Comparison of ENCODE assay signal across 11 cellular contexts in the genomic region with DNA sequence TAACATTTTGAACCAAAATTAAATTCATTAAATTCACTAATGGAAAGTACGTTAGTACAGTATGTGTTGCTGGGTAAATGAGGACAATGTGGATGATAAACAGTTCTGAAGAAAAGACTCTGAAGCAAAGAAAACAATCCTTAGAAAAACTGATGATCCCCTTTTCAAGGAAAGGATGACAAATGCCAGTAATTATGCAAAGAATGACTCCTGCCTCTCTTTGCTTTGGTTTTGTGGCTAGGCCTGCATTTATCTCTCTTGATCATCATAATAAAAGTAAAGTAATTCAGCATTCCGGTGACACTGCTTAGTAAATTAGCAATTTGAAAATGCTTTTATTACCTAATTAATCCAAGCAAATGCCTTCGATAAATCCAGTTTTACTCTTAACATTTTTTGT.
A peak's percentile ranks its signal among the peaks of the same experiment; 100 is the strongest.
DNase-seq lines count a peak whose midpoint lies in the region; ATAC-seq and TF ChIP-seq lines count a peak whose summit lies in the region.
"Had no signal": no experiment of that assay in that cellular context is flagged by ENCODE, and none has a peak within 500 bp of the region (broad histone marks: within the 10 kb centered on the region; RNA-seq: fewer than 3 reads in every experiment).

No MANE protein-coding gene starts in this region.

- H3K36me3 ChIP-seq in breast epithelium (no peaks in the 10 kb centered on the region), ascending aorta (no peaks in the 10 kb centered on the region), esophagus squamous epithelium (no peaks in the 10 kb centered on the region)

- intact Hi-C loops in MCF 10A (cut with micrococcal nuclease), result loop anchor here (5.0 to 10.0 kb wide), 3 partner anchors 312 to 474 kb away; no protein-coding TSS in a partner anchor
- intact Hi-C loops in breast epithelium (cut with DNase I; ENCODE audit: low total_unique reads), result no loop called here
- intact Hi-C loops in ascending aorta (cut with DNase I), result loop anchor here (10.0 kb wide), 1 partner anchor 528 kb away; no protein-coding TSS in a partner anchor
- intact Hi-C loops in esophagus squamous epithelium (cut with DNase I), result no loop called here

- POLR2A ChIA-PET in MCF 10A (lab: Yijun Ruan, JAX), result interaction anchor here (0.7 to 3.0 kb wide), 3 partner anchors 83 to 597 kb away, joined by 3 to 25 read pairs (median 3); no protein-coding TSS in a partner anchor

- no peaks in the 10 kb centered on the region for H3K4me1 Mint-ChIP-seq in MCF 10A (ENCODE audit: insufficient read depth, unreplicated experiment)
- H3K4me1 Mint-ChIP-seq in stimulated activated effector memory CD8-positive, alpha-beta T cell treated with anti-CD3 and anti-CD28 coated beads, Interleukin-12 subunit alpha, Interleukin-12 subunit beta, amount 100 ng/mL, for 72 hours, result peaks cover 16% of the 10 kb centered on the region

- DNase-seq in MCF 10A (ENCODE audit: unreplicated experiment) (no peak), breast epithelium (ENCODE audit: low spot score in 2 of 2) (no peak), RPMI7951 (ENCODE audit: low read depth) (peak; percentile 56), fibroblast of mammary gland (ENCODE audit: low read depth) (peak; percentile 22), ascending aorta (ENCODE audit: low spot score in 2 of 2) (no peak), esophagus squamous epithelium (lab: John Stamatoyannopoulos, UW) (no peak)
- DNase-seq in stimulated activated effector memory CD8-positive, alpha-beta T cell treated with anti-CD3 and anti-CD28 coated beads, Interleukin-12 subunit alpha, Interleukin-12 subunit beta, amount 100 ng/mL, for 72 hours (ENCODE audit: low spot score in 2 of 2), result no peak
- no peak for DNase-seq in stimulated activated CD4-positive, alpha-beta T cell treated with anti-CD3 and anti-CD28 coated beads, Interleukin-4, amount 100 ng/mL, for 1 hour
- DNase-seq: SHP77 treated with DMSO at 0.1 percent for 48 hours; stimulated activated naive CD4-positive, alpha-beta T cell had no signal

- H3K27ac ChIP-seq in breast epithelium (no peak overlapping the region), ascending aorta (no peak overlapping the region), esophagus squamous epithelium (peak overlapping the region in 2 of 4 donors; percentile 86 to 92)
- H3K27ac ChIP-seq: parathyroid adenoma had no signal

- peaks cover 33% of the 10 kb centered on the region for H3K27me3 Mint-ChIP-seq in MCF 10A (ENCODE audit: insufficient read depth, unreplicated experiment)

- peaks cover 0 to 50% of the 10 kb centered on the region in 2 donors for H3K27me3 ChIP-seq in breast epithelium
- no peaks in the 10 kb centered on the region for H3K27me3 ChIP-seq in ascending aorta
- H3K27me3 ChIP-seq in esophagus squamous epithelium, result no peaks in the 10 kb centered on the region

- WGBS in esophagus squamous epithelium, 2 donors, result 21 to 37% methylated on average over 3 of the region's 3 CpGs

- no peaks in the 10 kb centered on the region for H3K9me3 Mint-ChIP-seq in MCF 10A (ENCODE audit: unreplicated experiment)
- H3K9me3 Mint-ChIP-seq in stimulated activated effector memory CD8-positive, alpha-beta T cell treated with anti-CD3 and anti-CD28 coated beads, Interleukin-12 subunit alpha, Interleukin-12 subunit beta, amount 100 ng/mL, for 72 hours, result no peaks in the 10 kb centered on the region

- H3K4me1 ChIP-seq in breast epithelium (no peaks in the 10 kb centered on the region), ascending aorta (no peaks in the 10 kb centered on the region), esophagus squamous epithelium (peaks cover 0 to 18% (median 0%) of the 10 kb centered on the region in 3 donors)
- H3K4me1 ChIP-seq: parathyroid adenoma had no signal

- TF ChIP-seq POLR2A in breast epithelium (IDR thresholded peaks at IDR 0.05) (no peak), esophagus squamous epithelium (IDR thresholded peaks at IDR 0.05) (no peak)

- BruUV-seq in MCF 10A (replicated peaks; lab: Mats Ljungman, UMichigan), result no TSS peak

- H3K36me3 Mint-ChIP-seq in MCF 10A (ENCODE audit: insufficient read depth, unreplicated experiment), result peaks cover 20% of the 10 kb centered on the region
- H3K36me3 Mint-ChIP-seq in stimulated activated effector memory CD8-positive, alpha-beta T cell treated with anti-CD3 and anti-CD28 coated beads, Interleukin-12 subunit alpha, Interleukin-12 subunit beta, amount 100 ng/mL, for 72 hours, result peaks cover 37% of the 10 kb centered on the region

- H3K4me3 ChIP-seq in breast epithelium, result no peak overlapping the region
- H3K4me3 ChIP-seq in fibroblast of mammary gland (ENCODE audit: control insufficient read depth, low read depth, low read length), result no peak overlapping the region
- no peak overlapping the region for H3K4me3 ChIP-seq in ascending aorta
- H3K4me3 ChIP-seq in esophagus squamous epithelium, result no peak overlapping the region

- no peaks in the 10 kb centered on the region for H3K9me3 ChIP-seq in breast epithelium
- no peaks in the 10 kb centered on the region for H3K9me3 ChIP-seq in ascending aorta
- no peaks in the 10 kb centered on the region for H3K9me3 ChIP-seq in esophagus squamous epithelium

- CTCF ChIA-PET in MCF 10A (lab: Yijun Ruan, JAX), result no interaction called here

- peak; percentile 56 for ATAC-seq in stimulated activated effector memory CD8-positive, alpha-beta T cell treated with anti-CD3 and anti-CD28 coated beads, Interleukin-12 subunit alpha, Interleukin-12 subunit beta, amount 100 ng/mL, for 72 hours

- TF ChIP-seq CTCF in MCF 10A (IDR thresholded peaks at IDR 0.05; ENCODE audit: unreplicated experiment) (no peak), breast epithelium (IDR thresholded peaks at IDR 0.05) (no peak), fibroblast of mammary gland (conservative IDR thresholded peaks at IDR 0.05; ENCODE audit: control insufficient read depth, insufficient read depth, low read depth, low read length) (no peak), ascending aorta (IDR thresholded peaks at IDR 0.05) (no peak), esophagus squamous epithelium (IDR thresholded peaks at IDR 0.05) (no peak)

- H3K27ac Mint-ChIP-seq in MCF 10A (ENCODE audit: low read depth, unreplicated experiment), result peak overlapping the region; percentile 16
- peak overlapping the region; percentile 86 for H3K27ac Mint-ChIP-seq in stimulated activated effector memory CD8-positive, alpha-beta T cell treated with anti-CD3 and anti-CD28 coated beads, Interleukin-12 subunit alpha, Interleukin-12 subunit beta, amount 100 ng/mL, for 72 hours

- peak overlapping the region; percentile 89 for H3K4me3 Mint-ChIP-seq in MCF 10A (ENCODE audit: unreplicated experiment)
- H3K4me3 Mint-ChIP-seq in stimulated activated effector memory CD8-positive, alpha-beta T cell treated with anti-CD3 and anti-CD28 coated beads, Interleukin-12 subunit alpha, Interleukin-12 subunit beta, amount 100 ng/mL, for 72 hours, result peak overlapping the region; percentile 95

Comparison
In these comparisons a context has a peak if more than half of its experiments do, and no peak if none do; other contexts are left out.
1. intact Hi-C loops: an anchor here in MCF 10A (5.0 to 10.0 kb wide) and ascending aorta (10.0 kb wide); none called in breast epithelium and esophagus squamous epithelium.
2. DNase-seq: peak in RPMI7951 (single experiment) and fibroblast of mammary gland (single experiment); none in MCF 10A (single experiment), breast epithelium (0 of 2), stimulated activated effector memory CD8-positive, alpha-beta T cell treated with anti-CD3 and anti-CD28 coated beads, Interleukin-12 subunit alpha, Interleukin-12 subunit beta, amount 100 ng/mL, for 72 hours (0 of 2), ascending aorta (0 of 2), esophagus squamous epithelium (single experiment) and stimulated activated CD4-positive, alpha-beta T cell treated with anti-CD3 and anti-CD28 coated beads, Interleukin-4, amount 100 ng/mL, for 1 hour (single experiment).